Comparison of ENCODE assay signal across 9 cellular contexts in genomic region chr1:212367474-212368072, GRCh38. TPM values are rescaled to one million over a fixed set of nuclear protein-coding genes. Genes with fewer than 3 reads are reported as not detected.
DNase-seq lines count a peak whose midpoint lies in the region; ATAC-seq, FAIRE-seq and TF ChIP-seq lines count a peak whose summit lies in the region.
"Had no signal": no experiment of that assay in that cellular context is flagged by ENCODE, and none has a peak within 500 bp of the region (broad histone marks: within the 10 kb centered on the region; RNA-seq: fewer than 3 reads in every experiment).

No MANE protein-coding gene starts in this region.

- ATAC-seq in activated CD8-positive, alpha-beta memory T cell treated with anti-CD3 and anti-CD28 coated beads, Interleukin-2, amount 10 ng/mL, durations not matched to agents 7 days and 5 days, result peak; percentile 42
- peak; percentile 26 for ATAC-seq in left ventricle myocardium superior
- ATAC-seq in stimulated activated naive CD8-positive, alpha-beta T cell treated with anti-CD3 and anti-CD28 coated beads, Interleukin-15, amount 100 ng/mL, for 72 hours, result peak; percentile 66

- FAIRE-seq in GM12891 (lab: Jason Lieb, UNC), result no peak

- H3K9me3 Mint-ChIP-seq in activated CD8-positive, alpha-beta memory T cell treated with anti-CD3 and anti-CD28 coated beads, Interleukin-2, amount 10 ng/mL, durations not matched to agents 7 days and 5 days (ENCODE audit: low read depth), result no peaks in the 10 kb centered on the region
- H3K9me3 Mint-ChIP-seq in IgD-negative memory B cell, result peaks cover 0 to 4% (median 2%) of the 10 kb centered on the region in 3 donors
- H3K9me3 Mint-ChIP-seq in stimulated activated naive CD8-positive, alpha-beta T cell treated with anti-CD3 and anti-CD28 coated beads, Interleukin-15, amount 100 ng/mL, for 72 hours, result peaks cover 0 to 4% of the 10 kb centered on the region in 2 donors

- no peaks in the 10 kb centered on the region for H3K27me3 Mint-ChIP-seq in activated CD8-positive, alpha-beta memory T cell treated with anti-CD3 and anti-CD28 coated beads, Interleukin-2, amount 10 ng/mL, durations not matched to agents 7 days and 5 days
- no peaks in the 10 kb centered on the region for H3K27me3 Mint-ChIP-seq in IgD-negative memory B cell
- H3K27me3 Mint-ChIP-seq in stimulated activated naive CD8-positive, alpha-beta T cell treated with anti-CD3 and anti-CD28 coated beads, Interleukin-15, amount 100 ng/mL, for 72 hours, result no peaks in the 10 kb centered on the region

- H3K4me1 Mint-ChIP-seq in activated CD8-positive, alpha-beta memory T cell treated with anti-CD3 and anti-CD28 coated beads, Interleukin-2, amount 10 ng/mL, durations not matched to agents 7 days and 5 days, result peaks cover 1% of the 10 kb centered on the region
- peaks cover 0 to 2% (median 2%) of the 10 kb centered on the region in 3 donors for H3K4me1 Mint-ChIP-seq in IgD-negative memory B cell
- H3K4me1 Mint-ChIP-seq in stimulated activated naive CD8-positive, alpha-beta T cell treated with anti-CD3 and anti-CD28 coated beads, Interleukin-15, amount 100 ng/mL, for 72 hours, result no peaks in the 10 kb centered on the region

- no peak overlapping the region for H3K4me3 Mint-ChIP-seq in activated CD8-positive, alpha-beta memory T cell treated with anti-CD3 and anti-CD28 coated beads, Interleukin-2, amount 10 ng/mL, durations not matched to agents 7 days and 5 days
- no peak overlapping the region for H3K4me3 Mint-ChIP-seq in IgD-negative memory B cell
- no peak overlapping the region for H3K4me3 Mint-ChIP-seq in stimulated activated naive CD8-positive, alpha-beta T cell treated with anti-CD3 and anti-CD28 coated beads, Interleukin-15, amount 100 ng/mL, for 72 hours

- DNase-seq in activated CD8-positive, alpha-beta memory T cell treated with anti-CD3 and anti-CD28 coated beads, Interleukin-2, amount 10 ng/mL, durations not matched to agents 7 days and 5 days, result no peak
- no peak for DNase-seq in activated CD8-positive, alpha-beta memory T cell treated with anti-CD3 and anti-CD28 coated beads for 24 hours
- no peak for DNase-seq in left ventricle myocardium superior
- no peak for DNase-seq in stimulated activated naive CD8-positive, alpha-beta T cell treated with anti-CD3 and anti-CD28 coated beads, Interleukin-15, amount 100 ng/mL, for 72 hours
- DNase-seq in islet precursor cell, result no peak
- no peak for DNase-seq in effector CD4-positive, alpha-beta T cell
- no peak for DNase-seq in GM12891 (ENCODE audit: insufficient read length, low spot score)
- DNase-seq: activated CD4-positive, CD25-positive, alpha-beta regulatory T cell had no signal

- intact Hi-C loops in left ventricle myocardium superior (cut with micrococcal nuclease), result loop anchor here (5.0 kb wide), 1 partner anchor 295 kb away; no protein-coding TSS in a partner anchor

- CTCF ChIA-PET in activated CD8-positive, alpha-beta memory T cell treated with anti-CD3 and anti-CD28 coated beads, Interleukin-2, amount 10 ng/mL, durations not matched to agents 7 days and 5 days (lab: Charles Lee), result interaction anchor here (0.5 to 6.8 kb wide), 17 partner anchors 9 to 687 kb away, joined by 3 to 59 read pairs (median 5); partner anchors contain the start of genes DTL, INTS7 and NENF

- no peak overlapping the region for H3K27ac Mint-ChIP-seq in activated CD8-positive, alpha-beta memory T cell treated with anti-CD3 and anti-CD28 coated beads, Interleukin-2, amount 10 ng/mL, durations not matched to agents 7 days and 5 days
- peak overlapping the region in 2 of 3 donors; percentile 4 to 39 for H3K27ac Mint-ChIP-seq in IgD-negative memory B cell
- H3K27ac Mint-ChIP-seq in stimulated activated naive CD8-positive, alpha-beta T cell treated with anti-CD3 and anti-CD28 coated beads, Interleukin-15, amount 100 ng/mL, for 72 hours, result peak overlapping the region in 1 of 2 donors; percentile 80

- peaks cover 45% of the 10 kb centered on the region for H3K36me3 Mint-ChIP-seq in activated CD8-positive, alpha-beta memory T cell treated with anti-CD3 and anti-CD28 coated beads, Interleukin-2, amount 10 ng/mL, durations not matched to agents 7 days and 5 days
- peaks cover 13% of the 10 kb centered on the region for H3K36me3 Mint-ChIP-seq in IgD-negative memory B cell

- no peak for TF ChIP-seq POLR2A in GM12891 (IDR thresholded peaks at IDR 0.05; ENCODE audit: low read depth, low read length)

TF ChIP-seq in GM12891, 5 proteins besides CTCF, POLR2A, EP300 and RAD21:
- TF ChIP-seq POLR2AphosphoS5 (IDR thresholded peaks at IDR 0.05; ENCODE audit: low read depth, low read length) (no peak), PAX5 (IDR thresholded peaks at IDR 0.05; ENCODE audit: insufficient read depth, low read length, severe bottlenecking) (no peak), TAF1 (IDR thresholded peaks at IDR 0.05; ENCODE audit: low read depth, low read length) (no peak), POU2F2 (IDR thresholded peaks at IDR 0.05; ENCODE audit: low read depth, low read length) (no peak), SPI1 (IDR thresholded peaks at IDR 0.05; ENCODE audit: low read depth, low read length) (no peak)

RNA-seq across cellular contexts. Expression of gene PACC1, which starts 47.1 kb away (rescaled TPM):
- 10 to 100 TPM; 13.0 to 17.1 TPM for total RNA-seq in activated CD8-positive, alpha-beta memory T cell treated with anti-CD3 and anti-CD28 coated beads, Interleukin-2, amount 10 ng/mL, durations not matched to agents 7 days and 5 days
- polyA plus RNA-seq in IgD-negative memory B cell, result 14.7 TPM
- total RNA-seq in left ventricle myocardium superior, result 2.6 TPM
- 8.0 TPM for polyA plus RNA-seq in GM12891 (2012; ENCODE audit: low read depth, missing spikeins)
